In the genomic region with DNA sequence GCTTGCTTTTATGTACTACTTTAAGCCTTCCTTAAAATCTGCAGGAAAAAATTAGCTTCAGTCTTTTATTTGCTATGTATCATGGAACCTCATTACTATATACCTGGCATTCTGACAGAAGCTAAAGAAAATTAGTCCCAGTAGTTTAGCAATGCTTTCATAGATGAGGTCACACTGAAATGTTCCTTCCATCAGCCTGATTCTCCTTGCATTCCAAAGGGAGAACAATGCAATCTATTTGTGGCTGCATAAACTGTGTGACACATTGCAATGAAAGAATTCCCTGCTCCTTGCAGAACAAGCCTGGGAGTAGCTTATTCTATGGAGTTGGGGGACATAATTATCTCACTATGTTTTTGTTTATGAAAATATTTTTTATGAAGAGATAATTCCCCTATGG, we compare ENCODE assay signal across 14 cellular contexts.
A peak's percentile ranks its signal among the peaks of the same experiment; 100 is the strongest.
DNase-seq lines count a peak whose midpoint lies in the region; ATAC-seq and TF ChIP-seq lines count a peak whose summit lies in the region.
"Had no signal": no experiment of that assay in that cellular context is flagged by ENCODE, and none has a peak within 500 bp of the region (broad histone marks: within the 10 kb centered on the region; RNA-seq: fewer than 3 reads in every experiment).

No MANE protein-coding gene starts in this region.

- peaks cover 5% of the 10 kb centered on the region for H3K4me1 ChIP-seq in adipocyte (ENCODE audit: control insufficient read depth, insufficient read depth, low read length)
- H3K4me1 ChIP-seq in mesodermal cell (ENCODE audit: control insufficient read depth, insufficient read depth, low read length, poor library complexity, severe bottlenecking): peaks cover 20% of the 10 kb centered on the region
- H3K4me1 ChIP-seq in osteoblast (ENCODE audit: insufficient read depth, low read length): no peaks in the 10 kb centered on the region
- no peaks in the 10 kb centered on the region for H3K4me1 ChIP-seq in mucosa of descending colon (ENCODE audit: low read depth)
- H3K4me1 ChIP-seq: body of pancreas had no signal

- intact Hi-C loops in mucosa of descending colon (cut with DNase I, micrococcal nuclease): no loop called here

- H3K4me1 Mint-ChIP-seq in stimulated activated effector memory CD8-positive, alpha-beta T cell treated with anti-CD3 and anti-CD28 coated beads, Interleukin-12 subunit alpha, Interleukin-12 subunit beta, amount 100 ng/mL, for 72 hours: no peaks in the 10 kb centered on the region
- no peaks in the 10 kb centered on the region for H3K4me1 Mint-ChIP-seq in activated CD4-positive, alpha-beta T cell treated with anti-CD3 and anti-CD28 coated beads, Interleukin-2, amount 10 ng/mL, durations not matched to agents 7 days and 5 days

- no peak for TF ChIP-seq CTCF in BJ (IDR thresholded peaks at IDR 0.05; ENCODE audit: insufficient read depth, low read depth, low read length)
- no peak for TF ChIP-seq CTCF in osteoblast (IDR thresholded peaks at IDR 0.05; ENCODE audit: extremely low read depth, low read depth, low read length)
- TF ChIP-seq CTCF in mucosa of descending colon (IDR thresholded peaks at IDR 0.05): no peak

- H3K27ac Mint-ChIP-seq in stimulated activated effector memory CD8-positive, alpha-beta T cell treated with anti-CD3 and anti-CD28 coated beads, Interleukin-12 subunit alpha, Interleukin-12 subunit beta, amount 100 ng/mL, for 72 hours: no peak overlapping the region
- no peak overlapping the region for H3K27ac Mint-ChIP-seq in activated CD4-positive, alpha-beta T cell treated with anti-CD3 and anti-CD28 coated beads, Interleukin-2, amount 10 ng/mL, durations not matched to agents 7 days and 5 days

- POLR2A ChIA-PET in BJ (lab: Charles Lee): no interaction called here
- POLR2A ChIA-PET in activated CD4-positive, alpha-beta T cell treated with anti-CD3 and anti-CD28 coated beads, Interleukin-2, amount 10 ng/mL, durations not matched to agents 7 days and 5 days (lab: Charles Lee): no interaction called here

- H4K20me1 ChIP-seq in osteoblast (ENCODE audit: insufficient read depth, low read length): no peaks in the 10 kb centered on the region

- H3K4me3 ChIP-seq in BJ (ENCODE audit: low read depth, low read length) (no peak overlapping the region), adipocyte (ENCODE audit: low read length) (no peak overlapping the region), mesodermal cell (ENCODE audit: extremely low read depth, insufficient read depth, low read length, poor library complexity, severe bottlenecking) (no peak overlapping the region), osteoblast (ENCODE audit: insufficient read depth, low read length) (no peak overlapping the region), mucosa of descending colon (no peak overlapping the region)
- H3K4me3 ChIP-seq: body of pancreas had no signal

- H3K27me3 Mint-ChIP-seq in activated CD4-positive, alpha-beta T cell treated with anti-CD3 and anti-CD28 coated beads, Interleukin-2, amount 10 ng/mL, durations not matched to agents 7 days and 5 days: no peaks in the 10 kb centered on the region

- H3K27me3 ChIP-seq in BJ (ENCODE audit: control insufficient read depth, insufficient read depth, low read length) (no peaks in the 10 kb centered on the region), adipocyte (replicated peaks; ENCODE audit: control insufficient read depth, insufficient read depth, low read length) (no peaks in the 10 kb centered on the region), osteoblast (ENCODE audit: insufficient read depth, low read length) (no peaks in the 10 kb centered on the region)
- H3K27me3 ChIP-seq: body of pancreas, neutrophil had no signal

- H3K36me3 Mint-ChIP-seq in stimulated activated effector memory CD8-positive, alpha-beta T cell treated with anti-CD3 and anti-CD28 coated beads, Interleukin-12 subunit alpha, Interleukin-12 subunit beta, amount 100 ng/mL, for 72 hours: no peaks in the 10 kb centered on the region
- no peaks in the 10 kb centered on the region for H3K36me3 Mint-ChIP-seq in activated CD4-positive, alpha-beta T cell treated with anti-CD3 and anti-CD28 coated beads, Interleukin-2, amount 10 ng/mL, durations not matched to agents 7 days and 5 days (ENCODE audit: low read depth)

- peaks cover 19% of the 10 kb centered on the region for H3K9me3 Mint-ChIP-seq in stimulated activated effector memory CD8-positive, alpha-beta T cell treated with anti-CD3 and anti-CD28 coated beads, Interleukin-12 subunit alpha, Interleukin-12 subunit beta, amount 100 ng/mL, for 72 hours
- H3K9me3 Mint-ChIP-seq in activated CD4-positive, alpha-beta T cell treated with anti-CD3 and anti-CD28 coated beads, Interleukin-2, amount 10 ng/mL, durations not matched to agents 7 days and 5 days: no peaks in the 10 kb centered on the region

- H3K4me3 Mint-ChIP-seq in stimulated activated effector memory CD8-positive, alpha-beta T cell treated with anti-CD3 and anti-CD28 coated beads, Interleukin-12 subunit alpha, Interleukin-12 subunit beta, amount 100 ng/mL, for 72 hours: no peak overlapping the region
- H3K4me3 Mint-ChIP-seq in activated CD4-positive, alpha-beta T cell treated with anti-CD3 and anti-CD28 coated beads, Interleukin-2, amount 10 ng/mL, durations not matched to agents 7 days and 5 days: no peak overlapping the region

- no peak overlapping the region for H2AFZ ChIP-seq in osteoblast (ENCODE audit: low read length)

- no peak overlapping the region for H3K4me2 ChIP-seq in osteoblast (ENCODE audit: insufficient read depth, low read length)

- H3K36me3 ChIP-seq in BJ (ENCODE audit: control insufficient read depth, insufficient read depth, low read length): no peaks in the 10 kb centered on the region
- no peaks in the 10 kb centered on the region for H3K36me3 ChIP-seq in adipocyte (ENCODE audit: control insufficient read depth, insufficient read depth, low read length, severe bottlenecking)
- no peaks in the 10 kb centered on the region for H3K36me3 ChIP-seq in mesodermal cell (ENCODE audit: control insufficient read depth, insufficient read depth, low read length)
- no peaks in the 10 kb centered on the region for H3K36me3 ChIP-seq in osteoblast (ENCODE audit: insufficient read depth, low read length)
- H3K36me3 ChIP-seq in mucosa of descending colon (ENCODE audit: low read depth): no peaks in the 10 kb centered on the region
- H3K36me3 ChIP-seq: neutrophil had no signal

- peak overlapping the region; percentile 94 for H3K27ac ChIP-seq in mesodermal cell (ENCODE audit: low read depth, low read length, severe bottlenecking)
- H3K27ac ChIP-seq in osteoblast (ENCODE audit: low read depth, low read length): no peak overlapping the region
- H3K27ac ChIP-seq: body of pancreas, neutrophil had no signal

- H3K9me3 ChIP-seq in adipocyte (ENCODE audit: control insufficient read depth, low read length) (peaks cover 6% of the 10 kb centered on the region), mesodermal cell (ENCODE audit: control insufficient read depth, low read length) (no peaks in the 10 kb centered on the region), osteoblast (ENCODE audit: low read depth, low read length) (peaks cover 3% of the 10 kb centered on the region), mucosa of descending colon (no peaks in the 10 kb centered on the region)
- H3K9me3 ChIP-seq: body of pancreas, neutrophil had no signal

- no peaks in the 10 kb centered on the region for H3K79me2 ChIP-seq in osteoblast (ENCODE audit: insufficient read depth, low read length)

- ATAC-seq in stimulated activated effector memory CD8-positive, alpha-beta T cell treated with anti-CD3 and anti-CD28 coated beads, Interleukin-12 subunit alpha, Interleukin-12 subunit beta, amount 100 ng/mL, for 72 hours: no peak
- ATAC-seq in mucosa of descending colon: no peak
- ATAC-seq: body of pancreas had no signal

- DNase-seq in BJ (ENCODE audit: low read depth) (peak; percentile 7), adipocyte (ENCODE audit: low read depth) (peak; percentile 94), fibroblast of the conjunctiva (ENCODE audit: low read depth) (peak; percentile 6), osteoblast (ENCODE audit: insufficient read length, low spot score, missing footprints) (no peak), mucosa of descending colon (no peak)
- DNase-seq in stimulated activated effector memory CD8-positive, alpha-beta T cell treated with anti-CD3 and anti-CD28 coated beads, Interleukin-12 subunit alpha, Interleukin-12 subunit beta, amount 100 ng/mL, for 72 hours (ENCODE audit: low spot score in 2 of 2): no peak
- no peak for DNase-seq in activated CD4-positive, alpha-beta T cell treated with anti-CD3 and anti-CD28 coated beads, Interleukin-2, amount 10 ng/mL, durations not matched to agents 7 days and 5 days
- DNase-seq: activated CD8-positive, alpha-beta memory T cell treated with anti-CD3 and anti-CD28 coated beads for 24 hours; body of pancreas; effector memory CD4-positive, alpha-beta T cell; NCI-H1092 treated with DMSO at 0.1 percent for 48 hours; NCI-H2171 had no signal

- no peak overlapping the region for H3K9ac ChIP-seq in adipocyte (ENCODE audit: low read length)

- CTCF ChIA-PET in BJ (lab: Yijun Ruan, JAX): no interaction called here
- CTCF ChIA-PET in activated CD4-positive, alpha-beta T cell treated with anti-CD3 and anti-CD28 coated beads, Interleukin-2, amount 10 ng/mL, durations not matched to agents 7 days and 5 days (lab: Charles Lee): no interaction called here

Comparison
In these comparisons a context has a peak if more than half of its experiments do, and no peak if none do; other contexts are left out.
1. DNase-seq: peak in BJ (single experiment), adipocyte (single experiment) and fibroblast of the conjunctiva (single experiment); none in stimulated activated effector memory CD8-positive, alpha-beta T cell treated with anti-CD3 and anti-CD28 coated beads, Interleukin-12 subunit alpha, Interleukin-12 subunit beta, amount 100 ng/mL, for 72 hours (0 of 2), activated CD4-positive, alpha-beta T cell treated with anti-CD3 and anti-CD28 coated beads, Interleukin-2, amount 10 ng/mL, durations not matched to agents 7 days and 5 days (single experiment), osteoblast (single experiment) and mucosa of descending colon (0 of 3).